ENCODE assay signal across 10 cellular contexts in genomic region chr2:26514045-26514444, GRCh38. TPM values are rescaled to one million over a fixed set of nuclear protein-coding genes. Genes with fewer than 3 reads are reported as not detected.
"Had no signal": no experiment of that assay in that cellular context is flagged by ENCODE, and none has a peak within 500 bp of the region (broad histone marks: within the 10 kb centered on the region; RNA-seq: fewer than 3 reads in every experiment).

No MANE protein-coding gene starts in this region.

- ATAC-seq: GM23338, HepG2 had no signal

- H3K9ac ChIP-seq: KMS-11 had no signal

- H3K4me2 ChIP-seq: GM23338, KMS-11 had no signal

- H3K27ac ChIP-seq: HL-60, KMS-11 had no signal

- H3K4me3 ChIP-seq: GM23338 had no signal

- FAIRE-seq: H54, HepG2 had no signal

- DNase-seq: H9, HCEC 1CT, KBM-7 had no signal

- H2AFZ ChIP-seq: GM23338 had no signal

RNA-seq across cellular contexts. Expression of gene OTOF, which starts 36.1 kb away (rescaled TPM):
- total RNA-seq: HT1080 had no signal
- polyA plus RNA-seq: HepG2, IgD-negative memory B cell had no signal
